ENCODE assay signal across 10 cellular contexts in genomic region chr6:20173833-20174796, GRCh38. TPM values are rescaled to one million over a fixed set of nuclear protein-coding genes. Genes with fewer than 3 reads are reported as not detected.
DNase-seq lines count a peak whose midpoint lies in the region; ATAC-seq, FAIRE-seq and TF ChIP-seq lines count a peak whose summit lies in the region.
"Had no signal": no experiment of that assay in that cellular context is flagged by ENCODE, and none has a peak within 500 bp of the region (broad histone marks: within the 10 kb centered on the region; RNA-seq: fewer than 3 reads in every experiment).

No MANE protein-coding gene starts in this region.

- no peaks in the 10 kb centered on the region for H3K9me3 Mint-ChIP-seq in CD4-positive, alpha-beta T cell
- no peaks in the 10 kb centered on the region for H3K9me3 Mint-ChIP-seq in activated naive CD8-positive, alpha-beta T cell treated with anti-CD3 and anti-CD28 coated beads, Interleukin-2, amount 10 ng/mL, durations not matched to agents 7 days and 5 days

- POLR2A ChIA-PET in CD4-positive, alpha-beta T cell (lab: Charles Lee), result interaction anchor here (0.6 to 1.6 kb wide), 2 partner anchors 33 to 39 kb away, joined by 3 to 4 read pairs; no protein-coding TSS in a partner anchor
- POLR2A ChIA-PET in activated naive CD8-positive, alpha-beta T cell treated with anti-CD3 and anti-CD28 coated beads, Interleukin-2, amount 10 ng/mL, durations not matched to agents 7 days and 5 days (lab: Charles Lee), result interaction anchor here (0.6 kb wide), 1 partner anchor 1552 kb away, joined by 3 read pairs; no protein-coding TSS in a partner anchor

- CTCF ChIA-PET in CD4-positive, alpha-beta T cell (lab: Charles Lee), result no interaction called here

- FAIRE-seq in H54 (lab: Jason Lieb, UNC), result no peak

- ATAC-seq in CD4-positive, alpha-beta T cell (ENCODE audit: poor library complexity), result peak; percentile 82
- ATAC-seq in GM19467 (IDR thresholded peaks at IDR 0.05; ENCODE audit: unreplicated experiment) (peak; percentile 65), HG03521 (IDR thresholded peaks at IDR 0.05; ENCODE audit: unreplicated experiment) (peak; percentile 55), HG02588 (IDR thresholded peaks at IDR 0.05; ENCODE audit: unreplicated experiment) (no peak)
- ATAC-seq in activated naive CD8-positive, alpha-beta T cell treated with anti-CD3 and anti-CD28 coated beads, Interleukin-2, amount 10 ng/mL, durations not matched to agents 7 days and 5 days (ENCODE audit: low read depth), result peak; percentile 82

- no peaks in the 10 kb centered on the region for H3K27me3 ChIP-seq in CD4-positive, alpha-beta T cell (ENCODE audit: control insufficient read depth, insufficient read depth, low read length)
- H3K27me3 ChIP-seq: adrenal gland, ovary had no signal

- H3K27ac ChIP-seq in CD4-positive, alpha-beta T cell (ENCODE audit: low read depth, low read length), result no peak overlapping the region
- H3K27ac ChIP-seq: adrenal gland, ovary had no signal

- no peak for DNase-seq in CD4-positive, alpha-beta T cell
- DNase-seq in activated naive CD8-positive, alpha-beta T cell treated with anti-CD3 and anti-CD28 coated beads, Interleukin-2, amount 10 ng/mL, durations not matched to agents 7 days and 5 days, result no peak
- no peak for DNase-seq in stimulated activated CD4-positive, alpha-beta T cell treated with anti-CD3 and anti-CD28 coated beads, Interleukin-4, amount 100 ng/mL, for 24 hours
- DNase-seq in H54 (ENCODE audit: insufficient read length, low spot score) (no peak), NCI-H2107 (lab: John Stamatoyannopoulos, UW) (no peak)
- DNase-seq: adrenal gland, ovary had no signal

- TF ChIP-seq POLR2A in H54 (IDR thresholded peaks at IDR 0.05; ENCODE audit: low read depth, low read length), result no peak

- TF ChIP-seq CTCF in CD4-positive, alpha-beta T cell (IDR thresholded peaks at IDR 0.05), result no peak

- H3K4me3 Mint-ChIP-seq in CD4-positive, alpha-beta T cell, result peak overlapping the region; percentile 3
- H3K4me3 Mint-ChIP-seq in activated naive CD8-positive, alpha-beta T cell treated with anti-CD3 and anti-CD28 coated beads, Interleukin-2, amount 10 ng/mL, durations not matched to agents 7 days and 5 days, result peak overlapping the region; percentile 70

- peaks cover 53% of the 10 kb centered on the region for H3K4me1 Mint-ChIP-seq in CD4-positive, alpha-beta T cell (ENCODE audit: low read depth)
- H3K4me1 Mint-ChIP-seq in activated naive CD8-positive, alpha-beta T cell treated with anti-CD3 and anti-CD28 coated beads, Interleukin-2, amount 10 ng/mL, durations not matched to agents 7 days and 5 days, result peaks cover 22% of the 10 kb centered on the region

- H3K27me3 Mint-ChIP-seq in CD4-positive, alpha-beta T cell, result no peaks in the 10 kb centered on the region
- peaks cover 2% of the 10 kb centered on the region for H3K27me3 Mint-ChIP-seq in activated naive CD8-positive, alpha-beta T cell treated with anti-CD3 and anti-CD28 coated beads, Interleukin-2, amount 10 ng/mL, durations not matched to agents 7 days and 5 days

- peaks cover 2% of the 10 kb centered on the region for H3K36me3 Mint-ChIP-seq in CD4-positive, alpha-beta T cell (ENCODE audit: low read depth)
- peaks cover 5% of the 10 kb centered on the region for H3K36me3 Mint-ChIP-seq in activated naive CD8-positive, alpha-beta T cell treated with anti-CD3 and anti-CD28 coated beads, Interleukin-2, amount 10 ng/mL, durations not matched to agents 7 days and 5 days

- intact Hi-C loops in CD4-positive, alpha-beta T cell (cut with DNase I, micrococcal nuclease), result loop anchor here in 1 of 2 experiments (5.0 kb wide), 1 partner anchor 38 kb away; the partner anchor contains the start of gene MBOAT1

- no peaks in the 10 kb centered on the region for H3K9me3 ChIP-seq in CD4-positive, alpha-beta T cell (ENCODE audit: control insufficient read depth, low read length)
- H3K9me3 ChIP-seq: adrenal gland, ovary had no signal

- peak overlapping the region; percentile 74 for H3K27ac Mint-ChIP-seq in CD4-positive, alpha-beta T cell
- H3K27ac Mint-ChIP-seq in activated naive CD8-positive, alpha-beta T cell treated with anti-CD3 and anti-CD28 coated beads, Interleukin-2, amount 10 ng/mL, durations not matched to agents 7 days and 5 days, result peak overlapping the region; percentile 78

RNA-seq across cellular contexts. Expression of gene MBOAT1, which starts 38.2 kb away (rescaled TPM):
- total RNA-seq in CD4-positive, alpha-beta T cell, result 10 to 100 TPM; 17.2 to 18.5 TPM
- 10 to 100 TPM; 14.1 to 14.8 TPM for total RNA-seq in activated naive CD8-positive, alpha-beta T cell treated with anti-CD3 and anti-CD28 coated beads, Interleukin-2, amount 10 ng/mL, durations not matched to agents 7 days and 5 days
